ENCODE assay signal across 8 cellular contexts in the genomic region with DNA sequence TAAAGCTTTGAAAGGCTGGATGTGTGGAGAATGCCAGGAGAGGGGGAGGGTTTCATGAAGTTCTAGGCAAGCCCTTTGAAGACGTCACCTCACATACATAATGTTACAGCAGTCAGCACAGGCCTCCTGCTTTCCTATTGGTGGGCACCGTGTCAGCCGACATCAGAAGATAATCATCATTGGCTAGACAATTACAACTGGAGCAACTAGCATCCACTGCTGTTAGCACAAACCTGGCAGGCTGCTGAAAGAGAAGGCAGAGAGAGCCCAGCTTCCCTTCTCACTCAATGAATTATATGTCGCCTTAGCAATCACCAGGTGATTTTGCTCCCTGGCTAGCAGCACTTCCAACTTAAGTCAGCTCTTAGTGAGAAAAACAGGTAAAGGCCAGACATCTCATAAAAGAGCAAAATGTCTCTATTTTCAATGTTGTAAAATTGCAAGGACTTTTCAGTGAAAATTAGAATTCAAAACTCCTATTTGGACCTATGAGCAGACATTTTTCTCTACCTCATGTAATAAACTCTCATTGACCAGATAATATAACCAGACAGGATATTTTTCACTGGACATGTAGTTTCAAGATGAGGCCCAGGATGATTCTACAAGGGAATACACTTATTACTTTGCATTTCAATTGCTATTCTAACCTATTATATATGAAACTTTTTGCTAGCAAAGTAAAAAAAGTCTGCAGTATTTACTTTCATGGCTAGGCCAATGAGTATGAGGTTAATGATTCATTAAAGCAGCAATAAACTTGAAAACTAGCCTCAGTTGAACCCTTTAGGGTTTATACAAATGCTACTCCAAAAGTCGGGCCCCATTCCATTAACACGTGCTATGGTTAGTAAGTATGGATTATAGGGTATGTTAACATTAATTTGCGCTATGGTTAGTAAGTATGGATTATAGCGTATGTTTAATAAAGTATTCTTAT. TPM values are rescaled to one million over a fixed set of nuclear protein-coding genes. Genes with fewer than 3 reads are reported as not detected.
A peak's percentile ranks its signal among the peaks of the same experiment; 100 is the strongest.
DNase-seq lines count a peak whose midpoint lies in the region; TF ChIP-seq lines count a peak whose summit lies in the region.

No MANE protein-coding gene starts in this region.

- no peak for TF ChIP-seq EP300 in SK-N-SH (IDR thresholded peaks at IDR 0.05; ENCODE audit: borderline replicate concordance in 1 of 2, low read depth in 1 of 2, low read length in 1 of 2)

- POLR2A ChIA-PET in SK-N-SH (lab: Yijun Ruan, JAX), result interaction anchor here (0.9 to 1.3 kb wide), 4 partner anchors 9 to 40 kb away, joined by 3 to 4 read pairs (median 3); no protein-coding TSS in a partner anchor

- H3K4me2 ChIP-seq in SK-N-SH, result peak overlapping the region; percentile 38; the same call in 1 of the 2 replicates

- no peak overlapping the region for H3K4me3 ChIP-seq in LNCaP clone FGC (ENCODE audit: low read depth, low read length)
- no peak overlapping the region for H3K4me3 ChIP-seq in SK-N-SH (ENCODE audit: low read depth in 2 of 2, low read length in 1 of 2)
- H3K4me3 ChIP-seq in adipocyte (ENCODE audit: low read length), result peak overlapping the region; percentile 55
- H3K4me3 ChIP-seq in left ventricle myocardium inferior, result no peak overlapping the region
- no peak overlapping the region for H3K4me3 ChIP-seq in retinal pigment epithelial cell (ENCODE audit: low read length)

- no peaks in the 10 kb centered on the region for H3K9me3 ChIP-seq in SK-N-SH
- no peaks in the 10 kb centered on the region for H3K9me3 ChIP-seq in adipocyte (ENCODE audit: control insufficient read depth, low read length)
- H3K9me3 ChIP-seq in left ventricle myocardium inferior (replicated peaks), result no peaks in the 10 kb centered on the region

- H3K79me2 ChIP-seq in SK-N-SH (ENCODE audit: insufficient read depth), result peaks cover 19% of the 10 kb centered on the region

- H3K4me1 ChIP-seq in SK-N-SH (ENCODE audit: control insufficient read depth in 1 of 2, insufficient read depth in 2 of 2, low read depth in 1 of 2, low read length in 1 of 2) (peaks cover 11 to 20% of the 10 kb centered on the region in 2 experiments; a peak in 3 of 4 replicates), adipocyte (ENCODE audit: control insufficient read depth, insufficient read depth, low read length) (peaks cover 31% of the 10 kb centered on the region), left ventricle myocardium inferior (peaks cover 36% of the 10 kb centered on the region)

- TF ChIP-seq RAD21 in SK-N-SH (IDR thresholded peaks at IDR 0.05; ENCODE audit: low read length), result no peak

- intact Hi-C loops in left ventricle myocardium inferior (cut with micrococcal nuclease), result no loop called here

- no peak for TF ChIP-seq CTCF in LNCaP clone FGC (IDR thresholded peaks at IDR 0.05; ENCODE audit: control insufficient read depth, extremely low read depth, insufficient read depth)
- TF ChIP-seq CTCF in SK-N-SH (IDR thresholded peaks at IDR 0.05), result no peak
- no peak for TF ChIP-seq CTCF in left ventricle myocardium inferior (IDR thresholded peaks at IDR 0.05; ENCODE audit: borderline replicate concordance)
- no peak for TF ChIP-seq CTCF in retinal pigment epithelial cell (conservative IDR thresholded peaks at IDR 0.05; ENCODE audit: low read depth, low read length)

- H4K20me1 ChIP-seq in SK-N-SH (ENCODE audit: insufficient read depth), result no peaks in the 10 kb centered on the region

- H3F3A ChIP-seq in SK-N-SH (replicated peaks; ENCODE audit: insufficient read depth), result peaks cover 9% of the 10 kb centered on the region

- H3K36me3 ChIP-seq in SK-N-SH (replicated peaks in 1 of 2; ENCODE audit: control insufficient read depth in 1 of 2, insufficient read depth in 2 of 2, low read length in 1 of 2) (peaks cover 0 to 4% of the 10 kb centered on the region in 2 experiments), adipocyte (ENCODE audit: control insufficient read depth, insufficient read depth, low read length, severe bottlenecking) (peaks cover 9% of the 10 kb centered on the region), left ventricle myocardium inferior (no peaks in the 10 kb centered on the region)

- no peaks in the 10 kb centered on the region for H3K9me2 ChIP-seq in SK-N-SH

- H3K27ac ChIP-seq in SK-N-SH (ENCODE audit: low read depth in 2 of 2, low read length in 1 of 2) (peak overlapping the region; percentile 50 to 91), left ventricle myocardium inferior (replicated peaks) (no peak overlapping the region)

- H3K27me3 ChIP-seq in SK-N-SH (ENCODE audit: insufficient read depth) (no peaks in the 10 kb centered on the region), adipocyte (replicated peaks; ENCODE audit: control insufficient read depth, insufficient read depth, low read length) (no peaks in the 10 kb centered on the region), left ventricle myocardium inferior (ENCODE audit: low read depth) (no peaks in the 10 kb centered on the region)

- CTCF ChIA-PET in SK-N-SH (lab: Yijun Ruan, JAX), result interaction anchor here (0.8 to 1.4 kb wide), 6 partner anchors 12 to 761 kb away, joined by 3 to 5 read pairs (median 3); partner anchors contain the start of gene SEC24B

- WGBS in SK-N-SH (ENCODE audit: low lambda C conversion rate), result 45% methylated on average over 8 of the region's 8 CpGs

- peak overlapping the region; percentile 39; the same call in 1 of the 2 replicates for H2AFZ ChIP-seq in SK-N-SH (ENCODE audit: low read depth)

- peak overlapping the region; percentile 35; the same call in 1 of the 2 replicates for H3K9ac ChIP-seq in SK-N-SH
- peak overlapping the region; percentile 37 for H3K9ac ChIP-seq in adipocyte (ENCODE audit: low read length)

- peak; percentile 79 for DNase-seq in GDM1 (lab: John Stamatoyannopoulos, UW)
- peak; percentile 91 for DNase-seq in H4 (ENCODE audit: low spot score)
- DNase-seq in LNCaP clone FGC (ENCODE audit: low read depth), result peak; percentile 95
- peak; percentile 85 for DNase-seq in SK-N-SH
- DNase-seq in adipocyte (ENCODE audit: low read depth), result peak; percentile 90
- DNase-seq in left ventricle myocardium inferior, result peak; percentile 52
- peak; percentile 98 for DNase-seq in retinal pigment epithelial cell (ENCODE audit: low read depth)
- DNase-seq in COLO668 (lab: John Stamatoyannopoulos, UW; ENCODE audit: unreplicated experiment), result no peak

TF ChIP-seq in SK-N-SH, 30 proteins besides CTCF, POLR2A, EP300 and RAD21:
- TF ChIP-seq, protein P1, sequence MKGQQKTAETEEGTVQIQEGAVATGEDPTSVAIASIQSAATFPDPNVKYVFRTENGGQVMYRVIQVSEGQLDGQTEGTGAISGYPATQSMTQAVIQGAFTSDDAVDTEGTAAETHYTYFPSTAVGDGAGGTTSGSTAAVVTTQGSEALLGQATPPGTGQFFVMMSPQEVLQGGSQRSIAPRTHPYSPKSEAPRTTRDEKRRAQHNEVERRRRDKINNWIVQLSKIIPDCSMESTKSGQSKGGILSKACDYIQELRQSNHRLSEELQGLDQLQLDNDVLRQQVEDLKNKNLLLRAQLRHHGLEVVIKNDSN (IDR thresholded peaks at IDR 0.05; ENCODE audit: borderline replicate concordance, low read depth), result peak; percentile 67
- TF ChIP-seq TAF1 (IDR thresholded peaks at IDR 0.05; ENCODE audit: borderline replicate concordance, low read depth, low read length), result peak; percentile 75
- peak; percentile 72 for TF ChIP-seq CHD2 (IDR thresholded peaks at IDR 0.05; ENCODE audit: low read length, partially characterized antibody)
- peak; percentile 85 for TF ChIP-seq POLR2AphosphoS5 (IDR thresholded peaks at IDR 0.05; ENCODE audit: low read depth, low read length)
- TF ChIP-seq RCOR1 (IDR thresholded peaks at IDR 0.05; ENCODE audit: low read length), result no peak
- peak; percentile 51; the same call in 1 of the 2 replicates for TF ChIP-seq RFX5 (IDR thresholded peaks at IDR 0.05; ENCODE audit: low read length)
- no peak for TF ChIP-seq TCF12 (IDR thresholded peaks at IDR 0.05)

RNA-seq across cellular contexts. Expression of gene ELOVL6, which starts 4.3 kb away (rescaled TPM):
- 6.1 and 9.3 TPM in 2 replicates for total RNA-seq in H4 (2014; rRNA removed; shearing (Covaris generic))
- 9.0 and 13.4 TPM in 2 replicates for polyA plus RNA-seq in SK-N-SH (2012; rRNA removed)
- polyA plus RNA-seq in SK-N-SH (2012; cell fraction: cytosol; rRNA removed), result 13.1 and 13.8 TPM in 2 replicates
- polyA plus RNA-seq in SK-N-SH (2012; cell fraction: nucleus; rRNA removed), result 5.1 and 8.9 TPM in 2 replicates
- 2.6 TPM for total RNA-seq in left ventricle myocardium inferior
